1 cellular context compared by ENCODE assay signal in genomic region chr16:3007957-3008748, GRCh38.
TF ChIP-seq lines count a peak whose summit lies in the region.

No MANE protein-coding gene starts in this region.

TF ChIP-seq in IMR-90, 13 proteins besides CTCF, POLR2A, EP300 and RAD21:
- TF ChIP-seq CHD1 (IDR thresholded peaks at IDR 0.05; ENCODE audit: low read depth, low read length) (no peak), MAZ (IDR thresholded peaks at IDR 0.05; ENCODE audit: borderline replicate concordance, low read depth, low read length) (no peak), BHLHE40 (IDR thresholded peaks at IDR 0.05; ENCODE audit: low read depth, low read length) (no peak), MAFK (IDR thresholded peaks at IDR 0.05; ENCODE audit: low read depth, low read length) (no peak), RFX5 (IDR thresholded peaks at IDR 0.05; ENCODE audit: low read depth, low read length) (no peak), NFE2L2 (IDR thresholded peaks at IDR 0.05; ENCODE audit: low read depth, low read length) (no peak), FOS (IDR thresholded peaks at IDR 0.05; ENCODE audit: low read depth, low read length) (no peak)
- TF ChIP-seq, protein P1, sequence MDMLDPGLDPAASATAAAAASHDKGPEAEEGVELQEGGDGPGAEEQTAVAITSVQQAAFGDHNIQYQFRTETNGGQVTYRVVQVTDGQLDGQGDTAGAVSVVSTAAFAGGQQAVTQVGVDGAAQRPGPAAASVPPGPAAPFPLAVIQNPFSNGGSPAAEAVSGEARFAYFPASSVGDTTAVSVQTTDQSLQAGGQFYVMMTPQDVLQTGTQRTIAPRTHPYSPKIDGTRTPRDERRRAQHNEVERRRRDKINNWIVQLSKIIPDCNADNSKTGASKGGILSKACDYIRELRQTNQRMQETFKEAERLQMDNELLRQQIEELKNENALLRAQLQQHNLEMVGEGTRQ (IDR thresholded peaks at IDR 0.05; ENCODE audit: low read depth, low read length), result no peak
TF ChIP-seq in IMR-90: peak in this region for 0.
